Comparison of ENCODE assay signal across 18 cellular contexts in the genomic region with DNA sequence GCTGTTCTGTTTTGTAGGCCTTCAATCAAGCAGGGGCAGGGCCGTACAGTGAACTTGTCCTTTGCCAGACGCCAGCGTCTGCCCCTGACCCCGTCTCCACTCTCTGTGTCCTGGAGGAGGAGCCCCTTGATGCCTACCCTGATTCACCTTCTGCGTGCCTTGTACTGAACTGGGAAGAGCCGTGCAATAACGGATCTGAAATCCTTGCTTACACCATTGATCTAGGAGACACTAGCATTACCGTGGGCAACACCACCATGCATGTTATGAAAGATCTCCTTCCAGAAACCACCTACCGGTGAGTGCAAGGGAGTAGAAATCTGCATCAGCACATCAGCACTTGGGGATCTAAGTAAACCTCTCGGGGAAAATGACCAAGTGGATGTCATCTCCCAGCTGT.
DNase-seq lines count a peak whose midpoint lies in the region; ATAC-seq, FAIRE-seq and TF ChIP-seq lines count a peak whose summit lies in the region.
"Had no signal": no experiment of that assay in that cellular context is flagged by ENCODE, and none has a peak within 500 bp of the region (broad histone marks: within the 10 kb centered on the region; RNA-seq: fewer than 3 reads in every experiment).

No MANE protein-coding gene starts in this region.

- H3K27me3 Mint-ChIP-seq in natural killer cell (ENCODE audit: low read depth in 2 of 2) = no peaks in the 10 kb centered on the region
- no peaks in the 10 kb centered on the region for H3K27me3 Mint-ChIP-seq in natural killer cell treated with Interleukin-12 subunit alpha and Interleukin-12 subunit beta and Interleukin-15 and Interleukin-18, amount 100 ng/mL, for 72 hours
- H3K27me3 Mint-ChIP-seq in chondrocyte (ENCODE audit: low read depth) = no peaks in the 10 kb centered on the region
- H3K27me3 Mint-ChIP-seq: CD4-positive, alpha-beta memory T cell had no signal

- peaks cover 20 to 29% of the 10 kb centered on the region in 2 experiments for H3K36me3 ChIP-seq in endothelial cell of umbilical vein (ENCODE audit: control insufficient read depth in 2 of 2, extremely low read depth in 1 of 2, insufficient read depth in 2 of 2, low read length in 2 of 2)
- peaks cover 38% of the 10 kb centered on the region for H3K36me3 ChIP-seq in smooth muscle cell (ENCODE audit: low read depth)

- H3K4me1 Mint-ChIP-seq in natural killer cell (peaks cover 19 to 27% of the 10 kb centered on the region in 2 donors), chondrocyte (ENCODE audit: low read depth) (peaks cover 52% of the 10 kb centered on the region)
- peaks cover 11 to 15% of the 10 kb centered on the region in 2 donors for H3K4me1 Mint-ChIP-seq in natural killer cell treated with Interleukin-12 subunit alpha and Interleukin-12 subunit beta and Interleukin-15 and Interleukin-18, amount 100 ng/mL, for 72 hours (ENCODE audit: low read depth in 2 of 2)

- H3K4me1 ChIP-seq in endothelial cell of umbilical vein (ENCODE audit: control insufficient read depth, extremely low read depth, insufficient read depth, low read length) = peaks cover 24% of the 10 kb centered on the region
- no peaks in the 10 kb centered on the region for H3K4me1 ChIP-seq in smooth muscle cell (ENCODE audit: low read depth)

- H3K27ac Mint-ChIP-seq in natural killer cell (peak overlapping the region in 1 of 2 donors; percentile 43), chondrocyte (ENCODE audit: unreplicated experiment) (peak overlapping the region; percentile 0)
- no peak overlapping the region for H3K27ac Mint-ChIP-seq in natural killer cell treated with Interleukin-12 subunit alpha and Interleukin-12 subunit beta and Interleukin-15 and Interleukin-18, amount 100 ng/mL, for 72 hours
- H3K27ac Mint-ChIP-seq: HFFc6 had no signal

- dilution Hi-C loops in endothelial cell of umbilical vein (cut with MboI; ENCODE audit: extremely low pct_ligation_motif_present, low sequenced_read_pairs) = no loop called here

- POLR2A ChIA-PET in endothelial cell of umbilical vein (lab: Charles Lee) = no interaction called here

- CTCF ChIA-PET in endothelial cell of umbilical vein (lab: Charles Lee) = interaction anchor here (1.6 to 5.0 kb wide), 5 partner anchors 12 to 315 kb away, joined by 3 to 43 read pairs (median 14); no protein-coding TSS in a partner anchor

- H3K4me2 ChIP-seq in endothelial cell of umbilical vein (ENCODE audit: insufficient read depth, low read length) (no peak overlapping the region), smooth muscle cell (no peak overlapping the region)

- H3K9me3 ChIP-seq in endothelial cell of umbilical vein (replicated peaks; ENCODE audit: control insufficient read depth, insufficient read depth, low read length) (no peaks in the 10 kb centered on the region), smooth muscle cell (replicated peaks; ENCODE audit: low read depth) (no peaks in the 10 kb centered on the region)
- H3K9me3 ChIP-seq: HAP-1 had no signal

- H3K9ac ChIP-seq in endothelial cell of umbilical vein (replicated peaks; ENCODE audit: extremely low read depth, insufficient read depth, low read length) (no peak overlapping the region), smooth muscle cell (ENCODE audit: low read depth) (no peak overlapping the region)

- H3K4me3 ChIP-seq in endothelial cell of umbilical vein (replicated peaks in 1 of 3; ENCODE audit: insufficient read depth in 1 of 3, low read depth in 1 of 3, low read length in 3 of 3) (no peak overlapping the region), smooth muscle cell (no peak overlapping the region)
- H3K4me3 ChIP-seq: HAP-1 had no signal

- no peak overlapping the region for H2AFZ ChIP-seq in endothelial cell of umbilical vein (ENCODE audit: low read depth, low read length)
- H2AFZ ChIP-seq in smooth muscle cell (ENCODE audit: low read depth) = no peak overlapping the region

- no peak for DNase-seq in natural killer cell
- no peak for DNase-seq in natural killer cell treated with Interleukin-12 subunit alpha and Interleukin-12 subunit beta and Interleukin-15 and Interleukin-18, amount 100 ng/mL, for 72 hours (ENCODE audit: low spot score)
- no peak for DNase-seq in chondrocyte (ENCODE audit: low spot score)
- no peak for DNase-seq in endothelial cell of umbilical vein (ENCODE audit: low read depth, low spot score)
- DNase-seq in smooth muscle cell (lab: John Stamatoyannopoulos, UW; ENCODE audit: unreplicated experiment) = no peak
- no peak for DNase-seq in GM19240 (ENCODE audit: insufficient read length, low spot score)
- DNase-seq: C1 segment of cervical spinal cord; CD4-positive, alpha-beta memory T cell; COR-L47; DMS153; DND-41; GOT3; HFFc6 had no signal

- no TSS peak for BruUV-seq in endothelial cell of umbilical vein (replicated peaks; lab: Mats Ljungman, UMichigan)

- H3K27ac ChIP-seq in endothelial cell of umbilical vein (ENCODE audit: insufficient read depth, low read depth, low read length) = no peak overlapping the region
- H3K27ac ChIP-seq in smooth muscle cell (ENCODE audit: low read depth) = peak overlapping the region; percentile 45

- H3K27me3 ChIP-seq in endothelial cell of umbilical vein (ENCODE audit: control insufficient read depth in 2 of 2, insufficient read depth in 2 of 2, low read length in 2 of 2) (no peaks in the 10 kb centered on the region), smooth muscle cell (ENCODE audit: low read depth) (no peaks in the 10 kb centered on the region)

- no peaks in the 10 kb centered on the region for H3K9me3 Mint-ChIP-seq in natural killer cell
- no peaks in the 10 kb centered on the region for H3K9me3 Mint-ChIP-seq in natural killer cell treated with Interleukin-12 subunit alpha and Interleukin-12 subunit beta and Interleukin-15 and Interleukin-18, amount 100 ng/mL, for 72 hours
- H3K9me3 Mint-ChIP-seq in chondrocyte (ENCODE audit: low read depth) = no peaks in the 10 kb centered on the region
- H3K9me3 Mint-ChIP-seq: CD4-positive, alpha-beta memory T cell had no signal

- intact Hi-C loops in natural killer cell (cut with micrococcal nuclease) (no loop called here), endothelial cell of umbilical vein (cut with micrococcal nuclease) (no loop called here)

- H4K20me1 ChIP-seq in endothelial cell of umbilical vein (replicated peaks; ENCODE audit: control insufficient read depth, extremely low read depth, insufficient read depth, low read length) (no peaks in the 10 kb centered on the region), smooth muscle cell (ENCODE audit: low read depth) (peaks cover 94% of the 10 kb centered on the region)

- no peaks in the 10 kb centered on the region for H3K9me1 ChIP-seq in endothelial cell of umbilical vein (replicated peaks; ENCODE audit: control insufficient read depth, extremely low read depth, insufficient read depth, low read length)

- no peak for ATAC-seq in natural killer cell
- no peak for ATAC-seq in natural killer cell treated with Interleukin-12 subunit alpha and Interleukin-12 subunit beta and Interleukin-15 and Interleukin-18, amount 100 ng/mL, for 72 hours
- no peak for ATAC-seq in GM18505 (IDR thresholded peaks at IDR 0.05; ENCODE audit: unreplicated experiment)

- WGBS in smooth muscle cell (ENCODE audit: low lambda C conversion rate) = 94% methylated on average over 10 of the region's 10 CpGs

- peak overlapping the region; percentile 4 for H3K4me3 Mint-ChIP-seq in natural killer cell
- no peak overlapping the region for H3K4me3 Mint-ChIP-seq in natural killer cell treated with Interleukin-12 subunit alpha and Interleukin-12 subunit beta and Interleukin-15 and Interleukin-18, amount 100 ng/mL, for 72 hours
- H3K4me3 Mint-ChIP-seq in chondrocyte (ENCODE audit: unreplicated experiment) = no peak overlapping the region
- H3K4me3 Mint-ChIP-seq: CD4-positive, alpha-beta memory T cell; HFFc6 had no signal

- TF ChIP-seq CTCF in natural killer cell (IDR thresholded peaks at IDR 0.05) (no peak), chondrocyte (IDR thresholded peaks at IDR 0.05) (no peak), endothelial cell of umbilical vein (IDR thresholded peaks at IDR 0.05; ENCODE audit: extremely low read depth in 1 of 2, insufficient read depth in 1 of 2, low read depth in 1 of 2, low read length in 2 of 2) (no peak), smooth muscle cell (IDR thresholded peaks at IDR 0.05; ENCODE audit: borderline replicate concordance, insufficient read depth, poor library complexity, severe bottlenecking) (no peak)

- H3F3A ChIP-seq in smooth muscle cell (ENCODE audit: low read depth) = peaks cover 75% of the 10 kb centered on the region

- no peak for TF ChIP-seq POLR2A in endothelial cell of umbilical vein (IDR thresholded peaks at IDR 0.05; ENCODE audit: low read depth, low read length)
- no peak for TF ChIP-seq POLR2A in GM18505 (IDR thresholded peaks at IDR 0.05; ENCODE audit: borderline replicate concordance, extremely low read depth, insufficient read depth, insufficient read length)

- H3K79me2 ChIP-seq in endothelial cell of umbilical vein (ENCODE audit: control insufficient read depth, insufficient read depth, low read length) (peaks cover 2% of the 10 kb centered on the region), smooth muscle cell (ENCODE audit: low read depth) (peaks cover 30% of the 10 kb centered on the region)

- no peak for FAIRE-seq in endothelial cell of umbilical vein (lab: Jason Lieb, UNC)
- FAIRE-seq: G401.6, GM12892, H54 had no signal

- H3K36me3 Mint-ChIP-seq in natural killer cell = peaks cover 35% of the 10 kb centered on the region
- peaks cover 22% of the 10 kb centered on the region for H3K36me3 Mint-ChIP-seq in natural killer cell treated with Interleukin-12 subunit alpha and Interleukin-12 subunit beta and Interleukin-15 and Interleukin-18, amount 100 ng/mL, for 72 hours
- peaks cover 29% of the 10 kb centered on the region for H3K36me3 Mint-ChIP-seq in chondrocyte (ENCODE audit: low read depth)

TF ChIP-seq in endothelial cell of umbilical vein, 7 proteins besides CTCF, POLR2A, EP300 and RAD21:
- no peak for TF ChIP-seq GATA2 (IDR thresholded peaks at IDR 0.05; ENCODE audit: insufficient read depth, insufficient read length, low read depth, low read length)
- TF ChIP-seq POLR2AphosphoS5 (IDR thresholded peaks at IDR 0.05; ENCODE audit: insufficient read depth, low read depth, low read length) = peak; percentile 28
- no peak for TF ChIP-seq FOS (IDR thresholded peaks at IDR 0.05; ENCODE audit: borderline replicate concordance, insufficient read depth, low read length)
TF ChIP-seq in endothelial cell of umbilical vein: peak in this region for 1.
